Comparison of ENCODE assay signal across 21 cellular contexts in the genomic region with DNA sequence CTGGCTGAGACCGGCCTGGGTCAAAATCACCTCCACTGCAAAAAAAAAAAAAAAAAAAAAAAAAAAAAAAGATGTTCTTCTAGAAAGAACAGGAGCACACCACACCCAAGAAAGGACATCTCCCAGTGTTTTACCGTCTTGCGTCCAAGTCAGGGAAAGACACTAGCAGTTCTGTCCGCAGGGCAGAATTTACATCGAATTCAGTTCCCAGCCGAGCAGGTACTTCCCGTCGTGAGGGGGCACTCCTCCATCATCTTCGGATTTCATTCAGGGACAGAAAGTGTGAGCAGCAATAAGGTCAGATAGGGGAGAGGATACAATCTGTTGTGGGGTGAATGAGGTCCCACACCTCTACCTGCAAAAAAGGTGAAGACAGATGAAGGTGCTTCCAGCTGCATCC.
"Had no signal": no experiment of that assay in that cellular context is flagged by ENCODE, and none has a peak within 500 bp of the region (broad histone marks: within the 10 kb centered on the region; RNA-seq: fewer than 3 reads in every experiment).

No MANE protein-coding gene starts in this region.

- DNase-seq: dermis blood vessel endothelial cell; effector memory CD4-positive, alpha-beta T cell; erythroblast; esophagus squamous epithelium; foreskin melanocyte; glutamatergic neuron; heart right ventricle; hippocampal formation; kidney glomerular epithelial cell; left colon; left ventricle myocardium inferior; mammary epithelial cell; mesendoderm; midbrain; naive thymus-derived CD4-positive, alpha-beta T cell; sigmoid colon; stimulated activated CD4-positive, alpha-beta T cell treated with anti-CD3 and anti-CD28 coated beads, Interleukin-2, amount 100 ng/mL, for 24 hours; stimulated activated CD4-positive, alpha-beta T cell treated with anti-CD3 and anti-CD28 coated beads, Interleukin-4, amount 100 ng/mL, for 24 hours; stimulated activated naive CD4-positive, alpha-beta T cell treated with Interleukin-2 at 50 U/mL for 16 hours; thyroid gland; trophoblast cell had no signal
